Comparison of ENCODE assay signal across 8 cellular contexts in the genomic region with DNA sequence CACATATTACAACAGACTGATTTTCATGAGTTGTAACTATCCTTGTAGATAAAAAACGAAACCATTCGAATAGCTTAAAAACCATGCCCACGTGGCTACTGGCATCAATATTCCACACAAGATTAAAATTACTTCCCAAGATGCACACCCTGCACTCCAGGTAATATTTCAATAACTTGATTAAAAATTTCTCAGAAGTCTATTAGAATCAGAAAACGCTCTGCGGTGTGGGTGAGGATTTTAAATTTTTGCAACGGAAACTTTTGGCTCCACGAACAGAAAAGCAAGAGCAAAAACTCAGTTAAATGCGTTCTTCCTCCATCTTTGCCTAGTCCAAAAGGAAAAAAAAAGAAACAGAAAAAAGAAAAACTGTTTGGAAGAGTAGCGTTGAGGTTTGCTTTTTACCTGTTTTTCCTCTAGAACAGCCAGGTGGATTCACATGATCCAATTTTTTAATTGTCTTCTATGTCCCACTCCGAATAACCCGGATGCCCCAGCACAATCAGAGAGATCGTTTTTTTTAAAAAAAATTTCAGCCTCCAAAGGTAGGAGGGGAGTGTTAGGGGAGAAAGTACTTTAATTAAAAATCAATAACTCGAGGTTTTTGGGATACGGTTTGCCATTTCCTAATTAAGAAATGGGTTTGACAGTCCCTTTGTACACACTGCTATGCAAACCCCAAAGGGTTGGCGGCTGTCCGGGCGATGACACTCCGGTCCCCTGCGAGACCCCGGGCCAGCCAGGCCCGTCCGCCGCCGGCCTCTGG. TPM values are rescaled to one million over a fixed set of nuclear protein-coding genes. Genes with fewer than 3 reads are reported as not detected.
DNase-seq lines count a peak whose midpoint lies in the region; ATAC-seq and TF ChIP-seq lines count a peak whose summit lies in the region.

No MANE protein-coding gene starts in this region.

- H3K9me3 ChIP-seq in cardiac muscle cell (ENCODE audit: low read depth) (no peaks in the 10 kb centered on the region), right cardiac atrium (ENCODE audit: control insufficient read depth, low read length) (no peaks in the 10 kb centered on the region), gastrocnemius medialis (no peaks in the 10 kb centered on the region)

- H3K4me3 ChIP-seq in cardiac muscle cell (peak overlapping the region; percentile 70), right cardiac atrium (ENCODE audit: low read length) (peak overlapping the region; percentile 85), gastrocnemius medialis (peak overlapping the region; percentile 75 to 99 (median 94))

- intact Hi-C loops in left ventricle myocardium superior (cut with micrococcal nuclease) = loop anchor here (10.0 kb wide), 1 partner anchor 170 kb away; no protein-coding TSS in a partner anchor
- intact Hi-C loops in right cardiac atrium (cut with DNase I) = loop anchor here in 2 of 4 donors (5.0 to 10.0 kb wide), 3 partner anchors 80 to 173 kb away; no protein-coding TSS in a partner anchor
- intact Hi-C loops in gastrocnemius medialis (cut with DNase I; ENCODE audit: low total_unique reads) = loop anchor here (1.0 kb wide), 3 partner anchors 48 to 433 kb away; a partner anchor contains a TSS

- H3K27me3 Mint-ChIP-seq in activated CD8-positive, alpha-beta T cell treated with anti-CD3 and anti-CD28 coated beads, Interleukin-2, amount 10 ng/mL, durations not matched to agents 7 days and 5 days (ENCODE audit: low read depth) = no peaks in the 10 kb centered on the region

- TF ChIP-seq CTCF in cardiac muscle cell (IDR thresholded peaks at IDR 0.05; ENCODE audit: low read depth, low read length) (no peak), gastrocnemius medialis (IDR thresholded peaks at IDR 0.05 in 4 of 5, conservative IDR thresholded peaks at IDR 0.05 in 1 of 5) (peak in 1 of 5 experiments; percentile 25)

- H3K9me3 Mint-ChIP-seq in activated CD8-positive, alpha-beta T cell treated with anti-CD3 and anti-CD28 coated beads, Interleukin-2, amount 10 ng/mL, durations not matched to agents 7 days and 5 days (ENCODE audit: insufficient read depth) = no peaks in the 10 kb centered on the region

- peaks cover 12% of the 10 kb centered on the region for H3K36me3 Mint-ChIP-seq in activated CD8-positive, alpha-beta T cell treated with anti-CD3 and anti-CD28 coated beads, Interleukin-2, amount 10 ng/mL, durations not matched to agents 7 days and 5 days (ENCODE audit: low read depth)

- POLR2A ChIA-PET in activated CD8-positive, alpha-beta T cell treated with anti-CD3 and anti-CD28 coated beads, Interleukin-2, amount 10 ng/mL, durations not matched to agents 7 days and 5 days (lab: Charles Lee) = interaction anchor here (0.8 to 1.4 kb wide), 9 partner anchors 11 to 874 kb away, joined by 3 to 7 read pairs (median 4); a partner anchor contains a TSS

- H3K27me3 ChIP-seq in cardiac muscle cell (no peaks in the 10 kb centered on the region), right cardiac atrium (ENCODE audit: control insufficient read depth, insufficient read depth) (no peaks in the 10 kb centered on the region), gastrocnemius medialis (no peaks in the 10 kb centered on the region)

- H3K4me1 ChIP-seq in cardiac muscle cell (ENCODE audit: low read depth) (peaks cover 28% of the 10 kb centered on the region), right cardiac atrium (ENCODE audit: control insufficient read depth, insufficient read depth, low read length) (peaks cover 5% of the 10 kb centered on the region), gastrocnemius medialis (peaks cover 38 to 39% of the 10 kb centered on the region in 2 donors)

- H3K36me3 ChIP-seq in cardiac muscle cell (peaks cover 4% of the 10 kb centered on the region), gastrocnemius medialis (no peaks in the 10 kb centered on the region)

- in situ Hi-C loops in gastrocnemius medialis (cut with MboI; ENCODE audit: low sequenced_read_pairs in 4 of 4) = loop anchor here in 1 of 4 donors (10.0 kb wide), 1 partner anchor 170 kb away; no protein-coding TSS in a partner anchor

- peak overlapping the region; percentile 97 for H3K27ac ChIP-seq in cardiac muscle cell
- peak overlapping the region; percentile 96 for H3K27ac ChIP-seq in right cardiac atrium (ENCODE audit: low read length)
- H3K27ac ChIP-seq in gastrocnemius medialis = peak overlapping the region; percentile 98 to 100 (median 100)

- DNase-seq in cardiac muscle cell (ENCODE audit: low read depth in 1 of 2, low spot score in 1 of 2) (peak in 1 of 2 donors; percentile 13), left ventricle myocardium superior (no peak), right cardiac atrium (no peak), gastrocnemius medialis (no peak), nucleus accumbens (lab: John Stamatoyannopoulos, UW) (no peak), T-helper 9 cell (no peak)
- DNase-seq in activated CD8-positive, alpha-beta T cell treated with anti-CD3 and anti-CD28 coated beads, Interleukin-2, amount 10 ng/mL, durations not matched to agents 7 days and 5 days = peak; percentile 21

- H3K4me1 Mint-ChIP-seq in activated CD8-positive, alpha-beta T cell treated with anti-CD3 and anti-CD28 coated beads, Interleukin-2, amount 10 ng/mL, durations not matched to agents 7 days and 5 days (ENCODE audit: low read depth) = peaks cover 43% of the 10 kb centered on the region

- CTCF ChIA-PET in activated CD8-positive, alpha-beta T cell treated with anti-CD3 and anti-CD28 coated beads, Interleukin-2, amount 10 ng/mL, durations not matched to agents 7 days and 5 days (lab: Charles Lee) = interaction anchor here (0.6 to 1.6 kb wide), 10 partner anchors 10 to 178 kb away, joined by 3 to 19 read pairs (median 4); a partner anchor contains a TSS

- 4% methylated on average over 24 of the region's 24 CpGs for WGBS in right cardiac atrium

- peak overlapping the region; percentile 93 for H3K27ac Mint-ChIP-seq in activated CD8-positive, alpha-beta T cell treated with anti-CD3 and anti-CD28 coated beads, Interleukin-2, amount 10 ng/mL, durations not matched to agents 7 days and 5 days

- peak overlapping the region; percentile 91 for H3K4me3 Mint-ChIP-seq in activated CD8-positive, alpha-beta T cell treated with anti-CD3 and anti-CD28 coated beads, Interleukin-2, amount 10 ng/mL, durations not matched to agents 7 days and 5 days

- no peak for TF ChIP-seq POLR2A in gastrocnemius medialis (IDR thresholded peaks at IDR 0.05)

- ATAC-seq in left ventricle myocardium superior (no peak), right cardiac atrium (no peak), gastrocnemius medialis (no peak), GM19351 (IDR thresholded peaks at IDR 0.05; ENCODE audit: unreplicated experiment) (no peak)
- no peak for ATAC-seq in activated CD8-positive, alpha-beta T cell treated with anti-CD3 and anti-CD28 coated beads, Interleukin-2, amount 10 ng/mL, durations not matched to agents 7 days and 5 days

RNA-seq across cellular contexts. Expression of a gene that starts 0.7 kb away (rescaled TPM):
- total RNA-seq in cardiac muscle cell (10.6 and 15.9 TPM in 2 replicates), left ventricle myocardium superior (14.3 TPM), right cardiac atrium (10 to 100 TPM; 17.7 to 28.5 (median 23.5) TPM), gastrocnemius medialis (10 to 100 TPM; 14.4 to 34.2 (median 18.4) TPM)
- polyA plus RNA-seq in cardiac muscle cell (6.2 and 8.9 TPM in 2 replicates), right cardiac atrium (6.9 TPM)
- 10 to 100 TPM; 16.8 to 17.5 TPM for total RNA-seq in activated CD8-positive, alpha-beta T cell treated with anti-CD3 and anti-CD28 coated beads, Interleukin-2, amount 10 ng/mL, durations not matched to agents 7 days and 5 days
